ENCODE assay signal across 8 cellular contexts in genomic region chr14:24093901-24094838, GRCh38.
DNase-seq lines count a peak whose midpoint lies in the region; ATAC-seq and TF ChIP-seq lines count a peak whose summit lies in the region.

PCK2 (plus strand) TSS chr14:24094311; CDS start chr14:24094406, 95 bp downstream.

- ATAC-seq in GM18909 (IDR thresholded peaks at IDR 0.05; ENCODE audit: poor library complexity, unreplicated experiment) (peak; percentile 62), HG03175 (IDR thresholded peaks at IDR 0.05; ENCODE audit: unreplicated experiment) (peak; percentile 48)

- peak; percentile 2 for TF ChIP-seq CTCF in choroid plexus epithelial cell (conservative IDR thresholded peaks at IDR 0.05; ENCODE audit: low read depth, low read length)

- H3K27ac ChIP-seq in layer of hippocampus (ENCODE audit: low read depth, low read length) = peak within 1 kb of the TSS; percentile 87

- DNase-seq in ACHN (peak; percentile 88), NCI-H446 treated with DMSO at 0.1 percent for 48 hours (lab: John Stamatoyannopoulos, UW) (peak; percentile 89), choroid plexus epithelial cell (ENCODE audit: low read depth) (peak; percentile 90)
- peak; percentile 68 for DNase-seq in activated CD4-positive, alpha-beta T cell treated with anti-CD3 and anti-CD28 coated beads for 1 hour
- DNase-seq in stimulated activated CD4-positive, alpha-beta T cell treated with anti-CD3 and anti-CD28 coated beads, Interleukin-2, amount 100 ng/mL, for 24 hours = peak; percentile 89 to 94

- in situ Hi-C loops in ACHN (cut with HindIII; ENCODE audit: low pct_ligation_motif_present, low pct_unique_long_range_greater_than_20kb, low sequenced_read_pairs) = no loop called here

- H3K27me3 ChIP-seq in layer of hippocampus (ENCODE audit: control insufficient read depth, insufficient read depth, low read length) = no peaks in the 10 kb centered on the region

- peak within 1 kb of the TSS; percentile 89 for H3K4me3 ChIP-seq in choroid plexus epithelial cell (ENCODE audit: low read depth, low read length)

Comparison
In these comparisons a context has a peak if more than half of its experiments do, and no peak if none do; other contexts are left out.
1. Peak in every context shown above with its lines: DNase-seq, ATAC-seq, H3K4me3 ChIP-seq and H3K27ac ChIP-seq.